Comparison of ENCODE assay signal across 8 cellular contexts in genomic region chr1:58515794-58516401, GRCh38. TPM values are rescaled to one million over a fixed set of nuclear protein-coding genes. Genes with fewer than 3 reads are reported as not detected.
DNase-seq lines count a peak whose midpoint lies in the region; ATAC-seq and TF ChIP-seq lines count a peak whose summit lies in the region.

No MANE protein-coding gene starts in this region.

- H3K4me3 Mint-ChIP-seq in chondrocyte (ENCODE audit: unreplicated experiment): no peak overlapping the region

- TF ChIP-seq CTCF in AG04449 (IDR thresholded peaks at IDR 0.05; ENCODE audit: insufficient read depth, low read length, missing control alignments) (peak; percentile 39), NB4 (IDR thresholded peaks at IDR 0.05; ENCODE audit: low read depth, low read length) (peak; percentile 40), chondrocyte (IDR thresholded peaks at IDR 0.05) (peak; percentile 93)

- no peak overlapping the region for H3K27ac Mint-ChIP-seq in chondrocyte (ENCODE audit: unreplicated experiment)

- no peaks in the 10 kb centered on the region for H3K27me3 Mint-ChIP-seq in chondrocyte (ENCODE audit: low read depth)

- no peaks in the 10 kb centered on the region for H3K4me1 Mint-ChIP-seq in chondrocyte (ENCODE audit: low read depth)

- CTCF ChIA-PET in AG04449 (lab: Yijun Ruan, JAX): interaction anchor here (0.6 to 15.3 kb wide), 43 partner anchors 8 to 1431 kb away, joined by 3 to 441 read pairs (median 4); partner anchors contain the start of gene OMA1

- no peak for TF ChIP-seq POLR2A in NB4 (IDR thresholded peaks at IDR 0.05; ENCODE audit: extremely low read depth, insufficient read length)

- ATAC-seq in GM21367 (IDR thresholded peaks at IDR 0.05; ENCODE audit: unreplicated experiment): no peak

- in situ Hi-C loops in SK-MEL-5 (cut with HindIII; ENCODE audit: low pct_unique_long_range_greater_than_20kb, low sequenced_read_pairs): no loop called here

- H3K9me3 Mint-ChIP-seq in chondrocyte (ENCODE audit: low read depth): peaks cover 5% of the 10 kb centered on the region

- H3K4me3 ChIP-seq in AG04449 (ENCODE audit: low read depth, low read length) (no peak overlapping the region), NB4 (ENCODE audit: low read depth, low read length) (no peak overlapping the region)

- H3K36me3 Mint-ChIP-seq in chondrocyte (ENCODE audit: low read depth): peaks cover 10% of the 10 kb centered on the region

- DNase-seq in AG04449 (ENCODE audit: low read depth, low spot score): peak; percentile 41
- peak; percentile 49 for DNase-seq in GM04504 (ENCODE audit: low read depth)
- DNase-seq in NB4 (ENCODE audit: low read depth): peak; percentile 81
- DNase-seq in SK-MEL-5 (ENCODE audit: low read depth, low spot score): peak; percentile 73
- no peak for DNase-seq in chondrocyte (ENCODE audit: low spot score)
- DNase-seq in kidney tubule cell (ENCODE audit: low spot score): peak; percentile 77
- DNase-seq in superior temporal gyrus (ENCODE audit: extremely low spot score): peak; percentile 90

- POLR2A ChIA-PET in AG04449 (lab: Yijun Ruan, JAX): no interaction called here

RNA-seq across cellular contexts. Expression of gene OMA1, which starts 30.6 kb away (rescaled TPM):
- 45.5 and 51.2 TPM in 2 replicates for total RNA-seq in SK-MEL-5 (2014; rRNA removed; shearing (Covaris generic))
- 22.2 and 23.5 TPM in 2 replicates for polyA plus RNA-seq in SK-MEL-5 (2015; cell fraction: cytosol; rRNA removed)
- polyA plus RNA-seq in SK-MEL-5 (2015; cell fraction: nucleus; rRNA removed): 43.5 and 57.7 TPM in 2 replicates
- total RNA-seq in chondrocyte: 8.9 to 9.3 TPM (median 9.0 TPM) in 3 replicates

Comparison
In these comparisons a context has a peak if more than half of its experiments do, and no peak if none do; other contexts are left out.
1. CTCF ChIP-seq: peak in every context shown above with its lines; median percentile 93 in chondrocyte; 40 in NB4; 39 in AG04449.